In genomic region chr14:94831085-94831484, GRCh38 we compare ENCODE assay signal across 36 cellular contexts.
"Had no signal": no experiment of that assay in that cellular context is flagged by ENCODE, and none has a peak within 500 bp of the region (broad histone marks: within the 10 kb centered on the region; RNA-seq: fewer than 3 reads in every experiment).

No MANE protein-coding gene starts in this region.

- H3K27me3 ChIP-seq: MG63 had no signal

- H3K36me3 ChIP-seq: MG63 had no signal

- H3K9me3 ChIP-seq: MG63 had no signal

- H3K4me3 ChIP-seq: MG63 had no signal

- DNase-seq: Karpas-422, Kasumi-1, MG63, MM.1S, MV-4-11, NCI-H1048, NCI-H1092, NCI-H1092 treated with DMSO at 0.1 percent for 48 hours, NCI-H1105, NCI-H1105 treated with DMSO at 0.1 percent for 48 hours, NCI-H1417, NCI-H1417 treated with DMSO at 0.1 percent for 48 hours, NCI-H1436, NCI-H1436 treated with DMSO at 0.1 percent for 48 hours, NCI-H146, NCI-H1694, NCI-H1694 treated with DMSO at 0.1 percent for 48 hours, NCI-H187, NCI-H187 treated with DMSO at 0.1 percent for 48 hours, NCI-H1930, NCI-H2029, NCI-H2029 treated with DMSO at 0.1 percent for 48 hours, NCI-H2081, NCI-H2081 treated with DMSO at 0.1 percent for 48 hours, NCI-H2107, NCI-H2171, NCI-H2171 treated with DMSO at 0.1 percent for 48 hours, NCI-H2227 treated with DMSO at 0.1 percent for 48 hours, NCI-H226, NCI-H345, NCI-H446, NCI-H510A, NCI-H510A treated with DMSO at 0.1 percent for 48 hours, NCI-H524, NCI-H524 treated with DMSO at 0.1 percent for 48 hours, NCI-H526 had no signal
